Comparison of ENCODE assay signal across 25 cellular contexts in the genomic region with DNA sequence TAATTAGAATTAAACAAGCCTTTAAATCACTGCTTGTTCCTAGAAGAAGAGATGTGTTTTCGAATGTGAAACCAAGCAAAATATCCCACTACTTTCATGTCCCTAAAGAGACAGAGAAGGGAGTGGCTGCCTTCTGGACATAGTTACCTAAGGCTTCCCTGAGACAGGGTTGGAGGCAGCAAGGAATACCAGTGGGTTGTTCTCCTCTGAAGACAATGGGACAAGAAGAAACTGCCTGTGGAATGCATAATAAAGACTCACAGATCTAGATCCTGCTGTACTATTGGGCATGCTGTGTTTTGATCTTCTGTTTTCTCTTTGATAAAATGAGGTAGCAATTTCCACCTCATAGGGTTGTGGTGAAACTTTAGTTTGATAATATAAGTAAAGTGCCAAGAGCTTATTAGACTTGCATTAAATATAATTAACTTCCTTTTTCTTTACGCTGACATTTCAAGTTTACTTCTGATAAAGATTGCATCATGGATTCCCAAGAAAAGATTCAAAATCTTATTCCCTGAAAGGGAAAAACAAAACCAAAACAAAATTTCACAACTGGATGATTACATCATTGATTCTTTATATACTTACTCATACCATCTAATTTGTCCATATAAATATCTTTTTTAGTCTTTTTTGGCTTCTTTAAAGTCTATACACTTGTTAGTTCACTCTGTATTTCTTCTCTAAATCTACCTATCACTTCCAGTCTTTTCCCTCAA.
DNase-seq lines count a peak whose midpoint lies in the region; ATAC-seq, FAIRE-seq and TF ChIP-seq lines count a peak whose summit lies in the region.
"Had no signal": no experiment of that assay in that cellular context is flagged by ENCODE, and none has a peak within 500 bp of the region (broad histone marks: within the 10 kb centered on the region; RNA-seq: fewer than 3 reads in every experiment).

No MANE protein-coding gene starts in this region.

- intact Hi-C loops in HepG2 (cut with micrococcal nuclease; ENCODE audit: unreplicated experiment): no loop called here
- intact Hi-C loops in right lobe of liver (cut with DNase I): no loop called here

- TF ChIP-seq CTCF in HepG2 (CRISPR knock-in tag; IDR thresholded peaks at IDR 0.05): no peak
- TF ChIP-seq CTCF in right lobe of liver (IDR thresholded peaks at IDR 0.05): no peak
- no peak for TF ChIP-seq CTCF in cardiac fibroblast (IDR thresholded peaks at IDR 0.05; ENCODE audit: low read depth, low read length)

- TF ChIP-seq RAD21 in HepG2 (CRISPR knock-in tag; IDR thresholded peaks at IDR 0.05): no peak

- H4K20me1 ChIP-seq in HepG2 (ENCODE audit: insufficient read depth, low read length): no peaks in the 10 kb centered on the region

- H3K4me1 ChIP-seq in HepG2 (ENCODE audit: insufficient read depth, low read length) (no peaks in the 10 kb centered on the region), right lobe of liver (no peaks in the 10 kb centered on the region)
- H3K4me1 ChIP-seq: gastrocnemius medialis, left ventricle myocardium inferior had no signal

- H3K36me3 Mint-ChIP-seq in stimulated activated memory B cell treated with anti-CD40 and anti-IgM and Interleukin-4, amounts not matched to agents 10 μg/mL and 1 μg/mL and 100 μg/mL, for 72 hours: no peaks in the 10 kb centered on the region

- in situ Hi-C loops in HepG2 (cut with HindIII; ENCODE audit: extremely low pct_ligation_motif_present, low pct_unique_long_range_greater_than_20kb): no loop called here

- no peak overlapping the region for H3K27ac Mint-ChIP-seq in stimulated activated memory B cell treated with anti-CD40 and anti-IgM and Interleukin-4, amounts not matched to agents 10 μg/mL and 1 μg/mL and 100 μg/mL, for 72 hours
- H3K27ac Mint-ChIP-seq: activated CD4-positive, alpha-beta T cell treated with anti-CD3 and anti-CD28 coated beads, Interleukin-2, amount 10 ng/mL, durations not matched to agents 24 days and 14 days; B cell; dendritic cell treated with granulocyte-macrophage colony-stimulating factor and Interleukin-4, amounts not matched to agents 40 ng/mL and 50 ng/mL, for 4 days; nephron had no signal

- no peak for FAIRE-seq in HepG2 (lab: Jason Lieb, UNC)
- FAIRE-seq: endothelial cell of umbilical vein, TTC549 had no signal

- H3K4me3 ChIP-seq in HepG2 (replicated peaks in 1 of 3; ENCODE audit: insufficient read depth in 1 of 3, low read depth in 2 of 3, low read length in 3 of 3): no peak overlapping the region
- no peak overlapping the region for H3K4me3 ChIP-seq in right lobe of liver
- H3K4me3 ChIP-seq in cardiac fibroblast (replicated peaks in 1 of 2; ENCODE audit: low read depth in 2 of 2, low read length in 2 of 2): no peak overlapping the region
- H3K4me3 ChIP-seq: gastrocnemius medialis, left ventricle myocardium inferior had no signal

- H3K36me3 ChIP-seq in HepG2 (replicated peaks in 1 of 2; ENCODE audit: control insufficient read depth in 1 of 2, insufficient read depth in 2 of 2, low read length in 2 of 2) (no peaks in the 10 kb centered on the region), right lobe of liver (no peaks in the 10 kb centered on the region)
- H3K36me3 ChIP-seq: gastrocnemius medialis, left ventricle myocardium inferior had no signal

- CTCF ChIA-PET in HepG2 (lab: Yijun Ruan, JAX; ENCODE audit: low intra/inter-chr PET ratio, low total read pairs): no interaction called here

- H3K9me3 Mint-ChIP-seq in stimulated activated memory B cell treated with anti-CD40 and anti-IgM and Interleukin-4, amounts not matched to agents 10 μg/mL and 1 μg/mL and 100 μg/mL, for 72 hours: no peaks in the 10 kb centered on the region
- H3K9me3 Mint-ChIP-seq: activated CD4-positive, alpha-beta T cell treated with anti-CD3 and anti-CD28 coated beads, Interleukin-2, amount 10 ng/mL, durations not matched to agents 24 days and 14 days; activated T-cell treated with anti-CD3 and anti-CD28 coated beads, Interleukin-2, amount 50 U/mL, for 4 hours; nephron had no signal

- no peak for DNase-seq in HepG2 (ENCODE audit: low spot score)
- no peak for DNase-seq in right lobe of liver
- peak; percentile 7 to 72 for DNase-seq in cardiac fibroblast (ENCODE audit: low read depth in 2 of 2)
- DNase-seq in iris pigment epithelial cell (ENCODE audit: low read depth): peak; percentile 12
- DNase-seq in amygdala (lab: John Stamatoyannopoulos, UW): no peak
- no peak for DNase-seq in NCI-H2196 treated with DMSO at 0.1 percent for 48 hours (lab: John Stamatoyannopoulos, UW; ENCODE audit: unreplicated experiment)
- DNase-seq: activated CD4-positive, alpha-beta T cell treated with anti-CD3 and anti-CD28 coated beads, Interleukin-2, amount 10 ng/mL, durations not matched to agents 24 days and 14 days; activated naive CD4-positive, alpha-beta T cell; activated T-cell treated with anti-CD3 and anti-CD28 coated beads, Interleukin-2, amount 50 U/mL, for 4 hours; amniotic stem cell; gastrocnemius medialis; hippocampal formation; KG1; left ventricle myocardium inferior; NCI-H1436 treated with DMSO at 0.1 percent for 48 hours; NCI-H510A; stimulated activated CD8-positive, alpha-beta memory T cell treated with anti-CD3 and anti-CD28 coated beads, Interleukin-4, amount 100 ng/mL, for 48 hours; trophoblast cell had no signal

- no peak overlapping the region for H3K4me3 Mint-ChIP-seq in stimulated activated memory B cell treated with anti-CD40 and anti-IgM and Interleukin-4, amounts not matched to agents 10 μg/mL and 1 μg/mL and 100 μg/mL, for 72 hours
- H3K4me3 Mint-ChIP-seq: activated CD4-positive, alpha-beta T cell treated with anti-CD3 and anti-CD28 coated beads, Interleukin-2, amount 10 ng/mL, durations not matched to agents 24 days and 14 days; activated T-cell treated with anti-CD3 and anti-CD28 coated beads, Interleukin-2, amount 50 U/mL, for 4 hours; B cell; dendritic cell treated with granulocyte-macrophage colony-stimulating factor and Interleukin-4, amounts not matched to agents 40 ng/mL and 50 ng/mL, for 4 days; nephron had no signal

- TF ChIP-seq POLR2A in HepG2 (IDR thresholded peaks at IDR 0.05; ENCODE audit: insufficient read depth in 1 of 2, low read depth in 2 of 2, low read length in 2 of 2): no peak
- TF ChIP-seq POLR2A in right lobe of liver (IDR thresholded peaks at IDR 0.05): no peak

- no peak overlapping the region for H3K9ac ChIP-seq in HepG2 (ENCODE audit: insufficient read depth, low read depth, low read length)

- 5% methylated on average over 2 of the region's 2 CpGs for WGBS in HepG2 (ENCODE audit: low lambda C conversion rate)
- 49% methylated on average over 2 of the region's 2 CpGs for WGBS in right lobe of liver (ENCODE audit: insufficient coverage, low coverage, low lambda C conversion rate, missing lambda C conversion rate)

- BruUV-seq in HepG2 (replicated peaks; lab: Mats Ljungman, UMichigan): no TSS peak

- H2AFZ ChIP-seq in HepG2 (ENCODE audit: low read length): no peak overlapping the region

- H3K9me3 ChIP-seq in HepG2 (ENCODE audit: low read length) (peaks cover 81% of the 10 kb centered on the region), right lobe of liver (no peaks in the 10 kb centered on the region)
- H3K9me3 ChIP-seq: gastrocnemius medialis, left ventricle myocardium inferior had no signal

- H3K27me3 Mint-ChIP-seq in stimulated activated memory B cell treated with anti-CD40 and anti-IgM and Interleukin-4, amounts not matched to agents 10 μg/mL and 1 μg/mL and 100 μg/mL, for 72 hours: peaks cover 8% of the 10 kb centered on the region
- H3K27me3 Mint-ChIP-seq: dendritic cell treated with granulocyte-macrophage colony-stimulating factor and Interleukin-4, amounts not matched to agents 40 ng/mL and 50 ng/mL, for 4 days had no signal

- H3K27me3 ChIP-seq in HepG2 (ENCODE audit: control insufficient read depth in 1 of 2, insufficient read depth in 2 of 2, low read length in 2 of 2) (no peaks in the 10 kb centered on the region), right lobe of liver (no peaks in the 10 kb centered on the region)
- H3K27me3 ChIP-seq: gastrocnemius medialis had no signal

- TF ChIP-seq EP300 in HepG2 (IDR thresholded peaks at IDR 0.05; ENCODE audit: low read depth in 2 of 2, low read length in 2 of 2): no peak
- TF ChIP-seq EP300 in HepG2 (CRISPR knock-in tag; IDR thresholded peaks at IDR 0.05; ENCODE audit: borderline replicate concordance): no peak

- H3K27ac ChIP-seq in HepG2 (ENCODE audit: extremely low read length, insufficient read depth, low read length) (no peak overlapping the region), right lobe of liver (no peak overlapping the region)
- H3K27ac ChIP-seq: gastrocnemius medialis, left ventricle myocardium inferior had no signal

- ATAC-seq in HepG2 (no peak), right lobe of liver (no peak), HG03520 (IDR thresholded peaks at IDR 0.05; ENCODE audit: unreplicated experiment) (no peak)
- ATAC-seq in stimulated activated memory B cell treated with anti-CD40 and anti-IgM and Interleukin-4, amounts not matched to agents 10 μg/mL and 1 μg/mL and 100 μg/mL, for 72 hours: no peak
- ATAC-seq: activated T-cell treated with anti-CD3 and anti-CD28 coated beads, Interleukin-2, amount 50 U/mL, for 4 hours; gastrocnemius medialis had no signal

- no peaks in the 10 kb centered on the region for H3K79me2 ChIP-seq in HepG2 (ENCODE audit: insufficient read depth, low read length)

- POLR2A ChIA-PET in HepG2 (lab: Yijun Ruan, JAX): no interaction called here

- H3K4me2 ChIP-seq in HepG2 (ENCODE audit: low read depth, low read length): no peak overlapping the region

- H3K4me1 Mint-ChIP-seq in stimulated activated memory B cell treated with anti-CD40 and anti-IgM and Interleukin-4, amounts not matched to agents 10 μg/mL and 1 μg/mL and 100 μg/mL, for 72 hours: no peaks in the 10 kb centered on the region
- H3K4me1 Mint-ChIP-seq: activated CD4-positive, alpha-beta T cell treated with anti-CD3 and anti-CD28 coated beads, Interleukin-2, amount 10 ng/mL, durations not matched to agents 24 days and 14 days; B cell had no signal

TF ChIP-seq in HepG2, 621 proteins besides CTCF, POLR2A, EP300 and RAD21 (continues in another document):
- TF ChIP-seq ATF7 (IDR thresholded peaks at IDR 0.05) (peak; percentile 72), ATF7 (CRISPR knock-in tag; IDR thresholded peaks at IDR 0.05) (no peak), ARHGAP35 (CRISPR knock-in tag; IDR thresholded peaks at IDR 0.05; ENCODE audit: borderline replicate concordance) (no peak)
- TF ChIP-seq, protein P1, sequence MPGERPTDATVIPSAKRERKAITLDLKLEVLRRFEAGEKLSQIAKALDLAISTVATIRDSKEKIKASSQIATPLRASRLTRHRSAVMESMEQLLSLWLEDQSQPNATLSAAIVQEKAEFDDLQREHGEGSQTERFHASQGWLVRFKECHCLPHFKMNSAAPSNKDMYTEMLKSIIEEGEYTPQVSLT (CRISPR knock-in tag; IDR thresholded peaks at IDR 0.05; ENCODE audit: borderline replicate concordance, low read depth): no peak

Comparison
In these comparisons a context has a peak if more than half of its experiments do, and no peak if none do; other contexts are left out.
1. DNase-seq: peak in cardiac fibroblast (2 of 2) and iris pigment epithelial cell (single experiment); none in HepG2 (single experiment), right lobe of liver (0 of 3), amygdala (0 of 56) and NCI-H2196 treated with DMSO at 0.1 percent for 48 hours (single experiment).